ENCODE assay signal across 8 cellular contexts in genomic region chr5:142866563-142867275, GRCh38.
DNase-seq lines count a peak whose midpoint lies in the region; ATAC-seq and TF ChIP-seq lines count a peak whose summit lies in the region.

No MANE protein-coding gene starts in this region.

- peaks cover 48% of the 10 kb centered on the region for H3K4me1 Mint-ChIP-seq in activated CD8-positive, alpha-beta T cell treated with anti-CD3 and anti-CD28 coated beads for 36 hours (ENCODE audit: low read depth)
- peaks cover 10% of the 10 kb centered on the region for H3K4me1 Mint-ChIP-seq in nephron progenitor cell

- peak; percentile 65 for TF ChIP-seq CTCF in activated CD8-positive, alpha-beta T cell treated with anti-CD3 and anti-CD28 coated beads for 36 hours (IDR thresholded peaks at IDR 0.05)
- peak; percentile 48 for TF ChIP-seq CTCF in nephron progenitor cell (IDR thresholded peaks at IDR 0.05)

- peak; percentile 67 to 77 for DNase-seq in AML-193 (lab: John Stamatoyannopoulos, UW)
- peak; percentile 44 for DNase-seq in NCI-H2227 treated with DMSO at 0.1 percent for 48 hours (lab: John Stamatoyannopoulos, UW)
- peak; percentile 59 for DNase-seq in activated CD8-positive, alpha-beta T cell treated with anti-CD3 and anti-CD28 coated beads for 36 hours
- DNase-seq in nephron progenitor cell: peak; percentile 24
- DNase-seq in NCI-H187 treated with DMSO at 0.1 percent for 48 hours (lab: John Stamatoyannopoulos, UW): no peak

- H3K9me3 Mint-ChIP-seq in activated CD8-positive, alpha-beta T cell treated with anti-CD3 and anti-CD28 coated beads for 36 hours: no peaks in the 10 kb centered on the region
- H3K9me3 Mint-ChIP-seq in nephron progenitor cell: no peaks in the 10 kb centered on the region

- ATAC-seq in GM18498 (IDR thresholded peaks at IDR 0.05; ENCODE audit: unreplicated experiment) (peak; percentile 73), HG02973 (IDR thresholded peaks at IDR 0.05; ENCODE audit: unreplicated experiment) (peak; percentile 62), esophagus mucosa (peak; percentile 61)
- ATAC-seq in activated CD8-positive, alpha-beta T cell treated with anti-CD3 and anti-CD28 coated beads for 36 hours: peak; percentile 86

- no peaks in the 10 kb centered on the region for H3K27me3 Mint-ChIP-seq in activated CD8-positive, alpha-beta T cell treated with anti-CD3 and anti-CD28 coated beads for 36 hours
- peaks cover 7% of the 10 kb centered on the region for H3K27me3 Mint-ChIP-seq in nephron progenitor cell (ENCODE audit: low read depth, poor library complexity)

- POLR2A ChIA-PET in activated CD8-positive, alpha-beta T cell treated with anti-CD3 and anti-CD28 coated beads for 36 hours (lab: Charles Lee): no interaction called here

- H3K4me3 Mint-ChIP-seq in activated CD8-positive, alpha-beta T cell treated with anti-CD3 and anti-CD28 coated beads for 36 hours: no peak overlapping the region
- no peak overlapping the region for H3K4me3 Mint-ChIP-seq in nephron progenitor cell

- CTCF ChIA-PET in activated CD8-positive, alpha-beta T cell treated with anti-CD3 and anti-CD28 coated beads for 36 hours (lab: Charles Lee): interaction anchor here (0.6 to 25.8 kb wide), 24 partner anchors 9 to 572 kb away, joined by 3 to 1012 read pairs (median 5); partner anchors contain the start of gene ARHGAP26

- H3K27ac Mint-ChIP-seq in activated CD8-positive, alpha-beta T cell treated with anti-CD3 and anti-CD28 coated beads for 36 hours: no peak overlapping the region
- no peak overlapping the region for H3K27ac Mint-ChIP-seq in nephron progenitor cell

- no peaks in the 10 kb centered on the region for H3K36me3 Mint-ChIP-seq in activated CD8-positive, alpha-beta T cell treated with anti-CD3 and anti-CD28 coated beads for 36 hours (ENCODE audit: low read depth)
- H3K36me3 Mint-ChIP-seq in nephron progenitor cell (ENCODE audit: low read depth): no peaks in the 10 kb centered on the region

- intact Hi-C loops in activated CD8-positive, alpha-beta T cell treated with anti-CD3 and anti-CD28 coated beads for 36 hours (cut with micrococcal nuclease): loop anchor here (2.0 to 5.0 kb wide), 2 partner anchors 99 to 118 kb away; no protein-coding TSS in a partner anchor
